8 cellular contexts compared by ENCODE assay signal in genomic region chr10:34808789-34809745, GRCh38. TPM values are rescaled to one million over a fixed set of nuclear protein-coding genes. Genes with fewer than 3 reads are reported as not detected.
A peak's percentile ranks its signal among the peaks of the same experiment; 100 is the strongest.
DNase-seq lines count a peak whose midpoint lies in the region; ATAC-seq lines count a peak whose summit lies in the region.

No MANE protein-coding gene starts in this region.

- H3K27ac Mint-ChIP-seq in activated naive CD4-positive, alpha-beta T cell treated with anti-CD3 and anti-CD28 coated beads for 36 hours, result no peak overlapping the region

- H3K9me3 Mint-ChIP-seq in activated naive CD4-positive, alpha-beta T cell treated with anti-CD3 and anti-CD28 coated beads for 36 hours, result no peaks in the 10 kb centered on the region

- CTCF ChIA-PET in activated naive CD4-positive, alpha-beta T cell treated with anti-CD3 and anti-CD28 coated beads for 36 hours (lab: Charles Lee), result interaction anchor here (0.6 to 0.9 kb wide), 3 partner anchors 33 to 431 kb away, joined by 3 read pairs; no protein-coding TSS in a partner anchor

- H3K36me3 Mint-ChIP-seq in activated naive CD4-positive, alpha-beta T cell treated with anti-CD3 and anti-CD28 coated beads for 36 hours (ENCODE audit: low read depth), result no peaks in the 10 kb centered on the region

- DNase-seq in Ammon's horn (ENCODE audit: low spot score) (peak; percentile 81), NCI-H226 (peak; percentile 23), globus pallidus (ENCODE audit: low spot score) (peak; percentile 54), retina (peak; percentile 64)
- DNase-seq in activated naive CD4-positive, alpha-beta T cell treated with anti-CD3 and anti-CD28 coated beads for 36 hours, result no peak

- peak; percentile 49 for ATAC-seq in GM21423 (IDR thresholded peaks at IDR 0.05; ENCODE audit: unreplicated experiment)
- ATAC-seq in HG03039 (IDR thresholded peaks at IDR 0.05; ENCODE audit: unreplicated experiment), result no peak
- no peak for ATAC-seq in GM21360 (IDR thresholded peaks at IDR 0.05; ENCODE audit: unreplicated experiment)

- H3K4me1 Mint-ChIP-seq in activated naive CD4-positive, alpha-beta T cell treated with anti-CD3 and anti-CD28 coated beads for 36 hours (ENCODE audit: low read depth), result peaks cover 10% of the 10 kb centered on the region

- no peak overlapping the region for H3K4me3 Mint-ChIP-seq in activated naive CD4-positive, alpha-beta T cell treated with anti-CD3 and anti-CD28 coated beads for 36 hours

- H3K27me3 Mint-ChIP-seq in activated naive CD4-positive, alpha-beta T cell treated with anti-CD3 and anti-CD28 coated beads for 36 hours (ENCODE audit: low read depth), result peaks cover 45% of the 10 kb centered on the region

- intact Hi-C loops in activated naive CD4-positive, alpha-beta T cell treated with anti-CD3 and anti-CD28 coated beads for 36 hours (cut with micrococcal nuclease), result no loop called here

RNA-seq across cellular contexts. Expression of gene PARD3, which starts 6.0 kb away (rescaled TPM):
- total RNA-seq in activated naive CD4-positive, alpha-beta T cell treated with anti-CD3 and anti-CD28 coated beads for 36 hours, result 1 to 10 TPM; 3.6 to 4.0 TPM
